In the genomic region with DNA sequence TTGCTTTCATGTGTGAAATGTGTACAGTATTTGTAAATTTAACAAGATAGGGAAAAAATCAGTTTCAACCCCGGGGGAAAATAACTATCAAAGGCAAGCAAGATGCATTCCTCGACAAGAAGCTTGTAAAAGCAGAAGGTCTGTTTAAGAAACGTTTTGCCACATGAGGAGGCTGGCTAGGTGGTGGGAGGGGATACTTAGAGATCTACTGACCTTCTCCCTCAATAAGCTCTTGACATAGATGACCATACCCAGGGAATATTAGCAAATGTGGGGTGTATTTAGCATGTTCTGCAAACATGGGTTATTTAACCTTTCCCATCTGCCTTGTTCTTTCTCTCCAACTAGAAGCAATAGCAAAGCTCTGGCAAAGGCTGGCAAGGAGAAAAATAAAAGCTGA, we compare ENCODE assay signal across 31 cellular contexts. TPM values are rescaled to one million over a fixed set of nuclear protein-coding genes. Genes with fewer than 3 reads are reported as not detected.
"Had no signal": no experiment of that assay in that cellular context is flagged by ENCODE, and none has a peak within 500 bp of the region (broad histone marks: within the 10 kb centered on the region; RNA-seq: fewer than 3 reads in every experiment).

No MANE protein-coding gene starts in this region.

- H3K4me1 ChIP-seq: esophagus squamous epithelium, gastrocnemius medialis, heart right ventricle, left lung, lower lobe of right lung had no signal

- DNase-seq: dermis blood vessel endothelial cell; dorsolateral prefrontal cortex; effector CD8-positive, alpha-beta T cell; effector memory CD8-positive, alpha-beta T cell; endodermal cell; erythroblast; esophagus squamous epithelium; foreskin fibroblast; foreskin melanocyte; gastrocnemius medialis; glutamatergic neuron; head of caudate nucleus; heart right ventricle; hippocampal formation; left cardiac atrium; left lung; left ventricle myocardium superior; lower lobe of right lung; mesenchymal stem cell; mucosa of descending colon had no signal

- H3K27ac ChIP-seq: coronary artery, dorsolateral prefrontal cortex, epithelial cell of prostate, esophagus squamous epithelium, gastrocnemius medialis, heart right ventricle, left lung, lower lobe of right lung had no signal

- H3K4me3 ChIP-seq: coronary artery, dorsolateral prefrontal cortex, esophagus squamous epithelium, gastrocnemius medialis, heart right ventricle, left lung, lower lobe of right lung, mucosa of descending colon had no signal

- H3K9me3 ChIP-seq: esophagus squamous epithelium, gastrocnemius medialis, heart right ventricle, left lung, lower lobe of right lung, mucosa of descending colon had no signal

- H3K27me3 ChIP-seq: dorsolateral prefrontal cortex, gastrocnemius medialis, left lung had no signal

- H3K36me3 ChIP-seq: esophagus squamous epithelium, gastrocnemius medialis, heart right ventricle, left lung, lower lobe of right lung had no signal

RNA-seq across cellular contexts. Expression of gene PTCSC3, which starts 4.9 kb away (rescaled TPM):
- total RNA-seq: dermis blood vessel endothelial cell, dorsolateral prefrontal cortex, endodermal cell, esophagus mucosa, esophagus squamous epithelium, gastrocnemius medialis, glomerular endothelial cell, heart right ventricle, kidney epithelial cell, left cardiac atrium, left ventricle myocardium superior, lower leg skin, lung microvascular endothelial cell, mesenteric fat pad, mesothelial cell of epicardium, mucosa of descending colon, myocyte had no signal
- polyA plus RNA-seq: heart right ventricle, keratinocyte had no signal
